In the genomic region with DNA sequence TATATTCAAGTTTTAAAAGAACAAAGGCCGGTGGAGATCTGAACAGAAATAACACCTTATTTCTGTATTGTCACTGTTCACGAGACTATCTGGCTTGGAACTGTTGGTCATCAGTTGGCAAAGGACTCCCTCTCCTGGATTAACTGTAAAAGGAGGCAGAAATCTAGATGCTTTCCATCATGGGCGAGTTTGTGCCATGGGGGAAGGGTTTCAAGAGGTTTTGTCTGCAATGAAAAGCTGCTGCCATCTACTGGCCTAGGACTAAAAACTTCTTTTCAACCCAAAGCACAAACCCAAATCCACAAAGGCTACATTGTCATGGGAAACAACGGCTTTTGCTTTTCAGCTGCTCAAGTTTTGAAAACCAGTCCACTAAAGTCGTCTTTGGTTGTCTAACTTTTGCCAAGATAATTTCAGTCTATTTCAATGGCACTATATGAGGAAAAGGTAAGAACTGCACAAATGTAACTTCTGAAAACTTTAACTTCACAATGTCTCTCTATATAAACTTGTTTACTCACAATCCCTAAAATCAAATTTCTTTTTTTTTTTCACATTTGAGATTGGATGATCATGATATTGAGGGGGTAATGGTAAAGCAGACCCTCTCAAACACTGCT, we compare ENCODE assay signal across 9 cellular contexts.
DNase-seq lines count a peak whose midpoint lies in the region; ATAC-seq lines count a peak whose summit lies in the region.
"Had no signal": no experiment of that assay in that cellular context is flagged by ENCODE, and none has a peak within 500 bp of the region (broad histone marks: within the 10 kb centered on the region; RNA-seq: fewer than 3 reads in every experiment).

No MANE protein-coding gene starts in this region.

- no peaks in the 10 kb centered on the region for H3K9me3 Mint-ChIP-seq in activated CD4-positive, alpha-beta T cell treated with anti-CD3 and anti-CD28 coated beads, Interleukin-2, amount 10 ng/mL, durations not matched to agents 24 days and 14 days
- H3K9me3 Mint-ChIP-seq in effector memory CD8-positive, alpha-beta T cell = no peaks in the 10 kb centered on the region
- H3K9me3 Mint-ChIP-seq: central memory CD8-positive, alpha-beta T cell had no signal

- H3K4me1 Mint-ChIP-seq in activated CD4-positive, alpha-beta T cell treated with anti-CD3 and anti-CD28 coated beads, Interleukin-2, amount 10 ng/mL, durations not matched to agents 24 days and 14 days = peaks cover 10% of the 10 kb centered on the region
- H3K4me1 Mint-ChIP-seq in effector memory CD8-positive, alpha-beta T cell (ENCODE audit: low read depth in 2 of 2) = peaks cover 6 to 7% of the 10 kb centered on the region in 2 donors

- peak; percentile 58 for ATAC-seq in effector memory CD8-positive, alpha-beta T cell (replicated peaks)

- DNase-seq in ELF-1 (ENCODE audit: low read depth, low spot score) (peak; percentile 90), HK-2 (ENCODE audit: unreplicated experiment) (peak; percentile 72), NCI-H526 (lab: John Stamatoyannopoulos, UW) (peak; percentile 97), lung microvascular endothelial cell (ENCODE audit: low read depth in 2 of 2) (peak; percentile 96 to 98), GM19238 (ENCODE audit: insufficient read length, low spot score) (no peak)
- DNase-seq in activated CD4-positive, alpha-beta T cell treated with anti-CD3 and anti-CD28 coated beads, Interleukin-2, amount 10 ng/mL, durations not matched to agents 24 days and 14 days = peak; percentile 89
- DNase-seq in effector memory CD8-positive, alpha-beta T cell = peak; percentile 28 to 33 (median 31)
- peak; percentile 2 to 36 for DNase-seq in stimulated activated CD8-positive, alpha-beta memory T cell treated with anti-CD3 and anti-CD28 coated beads, Interleukin-7, amount 100 ng/mL, for 4 hours (ENCODE audit: low read depth in 2 of 2)

- intact Hi-C loops in activated CD4-positive, alpha-beta T cell treated with anti-CD3 and anti-CD28 coated beads, Interleukin-2, amount 10 ng/mL, durations not matched to agents 24 days and 14 days (cut with micrococcal nuclease) = loop anchor here (1.0 to 2.0 kb wide), 4 partner anchors 290 to 773 kb away; no protein-coding TSS in a partner anchor

- no peak overlapping the region for H3K4me3 Mint-ChIP-seq in activated CD4-positive, alpha-beta T cell treated with anti-CD3 and anti-CD28 coated beads, Interleukin-2, amount 10 ng/mL, durations not matched to agents 24 days and 14 days
- no peak overlapping the region for H3K4me3 Mint-ChIP-seq in effector memory CD8-positive, alpha-beta T cell
- H3K4me3 Mint-ChIP-seq: central memory CD8-positive, alpha-beta T cell had no signal

- H3K36me3 Mint-ChIP-seq in activated CD4-positive, alpha-beta T cell treated with anti-CD3 and anti-CD28 coated beads, Interleukin-2, amount 10 ng/mL, durations not matched to agents 24 days and 14 days (ENCODE audit: low read depth) = no peaks in the 10 kb centered on the region
- no peaks in the 10 kb centered on the region for H3K36me3 Mint-ChIP-seq in effector memory CD8-positive, alpha-beta T cell (ENCODE audit: insufficient read depth)

- no peak overlapping the region for H3K27ac Mint-ChIP-seq in activated CD4-positive, alpha-beta T cell treated with anti-CD3 and anti-CD28 coated beads, Interleukin-2, amount 10 ng/mL, durations not matched to agents 24 days and 14 days
- no peak overlapping the region for H3K27ac Mint-ChIP-seq in effector memory CD8-positive, alpha-beta T cell

- peaks cover 40% of the 10 kb centered on the region for H3K27me3 Mint-ChIP-seq in activated CD4-positive, alpha-beta T cell treated with anti-CD3 and anti-CD28 coated beads, Interleukin-2, amount 10 ng/mL, durations not matched to agents 24 days and 14 days
- no peaks in the 10 kb centered on the region for H3K27me3 Mint-ChIP-seq in effector memory CD8-positive, alpha-beta T cell
